In the genomic region with DNA sequence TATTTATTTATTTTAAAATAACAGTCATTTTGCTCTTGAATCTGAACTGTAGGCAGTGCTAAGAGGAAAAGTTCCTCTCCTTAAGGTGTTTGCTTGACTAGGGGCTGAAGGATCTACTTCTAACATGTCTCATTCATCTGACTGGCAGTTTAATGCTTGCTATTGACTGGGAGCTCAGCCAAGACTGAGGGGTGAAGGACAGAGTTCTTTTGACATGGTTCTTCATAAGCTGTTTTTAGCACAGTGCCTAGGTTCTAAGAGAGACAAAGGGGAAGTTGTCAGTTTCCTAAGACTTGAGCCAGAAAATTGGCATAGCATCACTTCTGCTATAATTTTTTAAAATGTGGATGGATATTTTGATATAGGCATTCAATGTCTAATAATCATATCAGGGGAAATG, we compare ENCODE assay signal across 9 cellular contexts.
DNase-seq lines count a peak whose midpoint lies in the region; ATAC-seq and TF ChIP-seq lines count a peak whose summit lies in the region.
"Had no signal": no experiment of that assay in that cellular context is flagged by ENCODE, and none has a peak within 500 bp of the region (broad histone marks: within the 10 kb centered on the region; RNA-seq: fewer than 3 reads in every experiment).

No MANE protein-coding gene starts in this region.

- H3K9me3 ChIP-seq in right atrium auricular region (peaks cover 0 to 18% of the 10 kb centered on the region in 2 donors), aorta (ENCODE audit: control insufficient read depth, low read length) (no peaks in the 10 kb centered on the region)
- H3K9me3 ChIP-seq: A549 had no signal

- H3K27ac ChIP-seq in right atrium auricular region (peak overlapping the region; percentile 4 to 62), aorta (ENCODE audit: low read depth in 1 of 2, low read length in 2 of 2) (no peak overlapping the region)
- H3K27ac ChIP-seq: A549 had no signal

- peak; percentile 11 for ATAC-seq in aorta (ENCODE audit: low FRiP score)
- ATAC-seq: A549 had no signal

- H3K4me1 ChIP-seq in right atrium auricular region, result peaks cover 0 to 11% of the 10 kb centered on the region in 2 donors
- H3K4me1 ChIP-seq in aorta (ENCODE audit: control insufficient read depth in 1 of 2, insufficient read depth in 2 of 2, low read length in 2 of 2), result no peaks in the 10 kb centered on the region
- H3K4me1 ChIP-seq: A549 had no signal

- peak; percentile 33 for DNase-seq in NCI-H2227 treated with DMSO at 0.1 percent for 48 hours (lab: John Stamatoyannopoulos, UW)
- DNase-seq in NCI-H2227 (lab: John Stamatoyannopoulos, UW; ENCODE audit: unreplicated experiment), result no peak
- peak; percentile 78 to 93 for DNase-seq in NOMO-1 (lab: John Stamatoyannopoulos, UW; ENCODE audit: unreplicated experiment in 2 of 2)
- no peak for DNase-seq in right atrium auricular region (ENCODE audit: low spot score)
- peak in 1 of 2 donors; percentile 56 for DNase-seq in aorta
- DNase-seq in NCI-H187 treated with DMSO at 0.1 percent for 48 hours (lab: John Stamatoyannopoulos, UW), result no peak
- no peak for DNase-seq in NCI-H1048 (lab: John Stamatoyannopoulos, UW)
- DNase-seq in T1000 (lab: John Stamatoyannopoulos, UW), result no peak

- intact Hi-C loops in aorta (cut with DNase I), result no loop called here

- TF ChIP-seq CTCF in right atrium auricular region (IDR thresholded peaks at IDR 0.05), result no peak

- H3K27me3 ChIP-seq in right atrium auricular region (no peaks in the 10 kb centered on the region), aorta (ENCODE audit: control insufficient read depth in 1 of 2, insufficient read depth in 2 of 2, low read length in 1 of 2) (no peaks in the 10 kb centered on the region)

- no peaks in the 10 kb centered on the region for H3K36me3 ChIP-seq in right atrium auricular region
- H3K36me3 ChIP-seq in aorta (ENCODE audit: control insufficient read depth in 1 of 2, insufficient read depth in 2 of 2, low read length in 1 of 2), result no peaks in the 10 kb centered on the region

- H3K4me3 ChIP-seq in right atrium auricular region (no peak overlapping the region), aorta (ENCODE audit: low read length in 2 of 2) (no peak overlapping the region)
- H3K4me3 ChIP-seq: A549 had no signal

Comparison
In these comparisons a context has a peak if more than half of its experiments do, and no peak if none do; other contexts are left out.
1. DNase-seq: peak in NCI-H2227 treated with DMSO at 0.1 percent for 48 hours (single experiment) and NOMO-1 (2 of 2); none in NCI-H2227 (single experiment), right atrium auricular region (single experiment), NCI-H187 treated with DMSO at 0.1 percent for 48 hours (single experiment), NCI-H1048 (single experiment) and T1000 (single experiment).
2. H3K27ac ChIP-seq: peak in right atrium auricular region (2 of 2); none in aorta (0 of 2).